18 cellular contexts compared by ENCODE assay signal in the genomic region with DNA sequence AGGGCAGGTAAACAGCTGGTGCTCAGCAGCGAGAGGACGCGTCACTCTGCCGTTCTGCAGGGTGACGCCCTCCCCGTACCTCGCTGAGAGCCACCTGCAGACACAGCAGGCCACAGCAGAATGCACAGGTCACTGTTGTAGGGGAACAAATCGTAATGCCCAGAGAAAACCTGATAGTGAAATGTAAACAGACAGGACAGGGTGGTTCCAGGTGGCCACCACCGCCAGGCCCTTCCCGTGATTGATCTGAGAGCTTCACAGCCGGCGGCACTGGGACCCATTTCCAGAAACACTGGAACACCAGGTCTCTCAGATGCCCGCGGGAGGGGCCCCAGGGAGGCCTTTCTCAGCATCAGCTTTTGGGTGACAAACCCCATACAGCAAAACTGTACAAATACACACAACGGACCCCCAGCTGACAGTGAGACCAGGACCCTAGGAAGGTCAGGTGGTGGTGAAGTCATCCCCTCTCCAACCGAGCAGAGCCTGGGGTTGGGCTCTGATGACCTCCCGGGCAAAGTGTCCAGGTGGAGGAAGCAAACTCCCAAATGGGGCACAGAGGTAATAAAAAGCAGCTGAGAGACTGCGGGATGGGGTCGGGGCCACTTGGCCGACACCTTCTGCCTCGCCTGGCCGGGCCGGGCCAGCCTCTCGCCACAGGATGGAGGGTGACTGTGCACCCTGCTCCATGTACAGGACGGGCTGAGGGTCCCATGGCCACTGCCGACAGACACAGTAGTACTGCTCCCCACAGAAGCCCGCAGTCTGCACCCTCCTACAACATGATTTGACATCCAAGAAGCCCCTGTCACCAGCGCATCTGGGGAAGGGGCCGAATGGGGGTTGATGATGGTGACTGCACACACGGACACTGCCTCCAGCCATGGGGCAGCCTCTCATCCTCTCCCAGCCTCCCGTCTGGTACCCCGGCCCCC. TPM values are rescaled to one million over a fixed set of nuclear protein-coding genes. Genes with fewer than 3 reads are reported as not detected.
DNase-seq lines count a peak whose midpoint lies in the region; ATAC-seq and TF ChIP-seq lines count a peak whose summit lies in the region.
"Had no signal": no experiment of that assay in that cellular context is flagged by ENCODE, and none has a peak within 500 bp of the region (broad histone marks: within the 10 kb centered on the region; RNA-seq: fewer than 3 reads in every experiment).

No MANE protein-coding gene starts in this region.

- H3K27ac ChIP-seq in C4-2B (peak overlapping the region; percentile 97), Panc1 (ENCODE audit: low read length) (no peak overlapping the region), lower lobe of right lung (no peak overlapping the region), uterus (no peak overlapping the region)

- intact Hi-C loops in Panc1 (cut with micrococcal nuclease; ENCODE audit: unreplicated experiment) = no loop called here
- intact Hi-C loops in lower lobe of right lung (cut with DNase I) = no loop called here
- intact Hi-C loops in uterus (cut with DNase I; ENCODE audit: low total_unique reads) = no loop called here

- H3K4me3 ChIP-seq in Panc1 (ENCODE audit: low read depth in 2 of 2, low read length in 2 of 2) (no peak overlapping the region), lower lobe of right lung (no peak overlapping the region), uterus (no peak overlapping the region)

- TSS peak; percentile 91 for BruUV-seq in Panc1 (replicated peaks; lab: Mats Ljungman, UMichigan)

- ATAC-seq in GM18505 (IDR thresholded peaks at IDR 0.05; ENCODE audit: unreplicated experiment) (no peak), Panc1 (no peak), lower lobe of right lung (no peak), GM21526 (IDR thresholded peaks at IDR 0.05; ENCODE audit: low FRiP score, unreplicated experiment) (no peak), GM18520 (IDR thresholded peaks at IDR 0.05; ENCODE audit: unreplicated experiment) (no peak), HG02970 (IDR thresholded peaks at IDR 0.05; ENCODE audit: low FRiP score, unreplicated experiment) (no peak)

- H3K4me1 ChIP-seq in Panc1 (ENCODE audit: control insufficient read depth, insufficient read depth, low read length) (no peaks in the 10 kb centered on the region), lower lobe of right lung (no peaks in the 10 kb centered on the region), uterus (no peaks in the 10 kb centered on the region)
- H3K4me1 ChIP-seq: BE2C had no signal

- POLR2A ChIA-PET in Panc1 (lab: Charles Lee) = no interaction called here

- CTCF ChIA-PET in Panc1 (lab: Charles Lee) = no interaction called here

- H3K27me3 ChIP-seq in Panc1 (ENCODE audit: control insufficient read depth, insufficient read depth, low read length) (no peaks in the 10 kb centered on the region), lower lobe of right lung (ENCODE audit: low read depth) (no peaks in the 10 kb centered on the region), uterus (no peaks in the 10 kb centered on the region)
- H3K27me3 ChIP-seq: BE2C had no signal

- no peaks in the 10 kb centered on the region for H3K9me3 ChIP-seq in Panc1 (ENCODE audit: control insufficient read depth, insufficient read depth, low read depth, low read length)
- no peaks in the 10 kb centered on the region for H3K9me3 ChIP-seq in lower lobe of right lung
- no peaks in the 10 kb centered on the region for H3K9me3 ChIP-seq in uterus
- H3K9me3 ChIP-seq: BE2C had no signal

- DNase-seq in Panc1 (ENCODE audit: low read depth, low spot score) (no peak), lower lobe of right lung (peak; percentile 32), uterus (no peak)
- DNase-seq: activated CD4-positive, alpha-beta T cell treated with anti-CD3 and anti-CD28 coated beads, Interleukin-2, amount 10 ng/mL, durations not matched to agents 7 days and 5 days; activated T-cell treated with anti-CD3 and anti-CD28 coated beads, Interleukin-2, amount 50 U/mL, for 48 hours; BE2C; cerebellar nuclear complex; foreskin fibroblast; KBM-7; NCI-H1694; NCI-H82; occipital lobe; SIG-M5 had no signal

- H3K36me3 ChIP-seq in Panc1 (ENCODE audit: control insufficient read depth, insufficient read depth, low read length) = no peaks in the 10 kb centered on the region
- peaks cover 34% of the 10 kb centered on the region for H3K36me3 ChIP-seq in lower lobe of right lung
- no peaks in the 10 kb centered on the region for H3K36me3 ChIP-seq in uterus
- H3K36me3 ChIP-seq: BE2C had no signal

- in situ Hi-C loops in Panc1 (cut with HindIII; ENCODE audit: low pct_unique_long_range_greater_than_20kb, low sequenced_read_pairs) = no loop called here

- TF ChIP-seq CTCF in C4-2B (conservative IDR thresholded peaks at IDR 0.05) (no peak), Panc1 (IDR thresholded peaks at IDR 0.05) (no peak), lower lobe of right lung (IDR thresholded peaks at IDR 0.05) (no peak), uterus (IDR thresholded peaks at IDR 0.05) (no peak)

- TF ChIP-seq POLR2A in GM18505 (IDR thresholded peaks at IDR 0.05; ENCODE audit: borderline replicate concordance, extremely low read depth, insufficient read depth, insufficient read length) (peak; percentile 11), uterus (IDR thresholded peaks at IDR 0.05) (no peak)

RNA-seq across cellular contexts. Expression of a gene that starts 4.6 kb away (rescaled TPM):
- 0.26 TPM for total RNA-seq in Panc1 (2021; ENCODE audit: unreplicated experiment)
- 1.5 TPM for polyA plus RNA-seq in Panc1 (2012; ENCODE audit: insufficient read length)
- total RNA-seq in lower lobe of right lung = 1.2 TPM
- 1 to 10 TPM in 1 of 4 donors, under 1 TPM in 1, not detected in 2; 0.41 to 1.6 TPM for total RNA-seq in uterus
- total RNA-seq: activated CD4-positive, alpha-beta T cell treated with anti-CD3 and anti-CD28 coated beads, Interleukin-2, amount 10 ng/mL, durations not matched to agents 7 days and 5 days had no signal

RNA-seq across cellular contexts. Expression of a gene that starts 36.2 kb away (rescaled TPM):
- total RNA-seq in Panc1 (2021; ENCODE audit: unreplicated experiment) = 21.0 TPM
- polyA plus RNA-seq in Panc1 (2012; ENCODE audit: insufficient read length) = 28.9 TPM
- 50.1 TPM for total RNA-seq in lower lobe of right lung
- total RNA-seq in uterus = 10 to 100 TPM in 2 of 4 donors, 1 to 10 TPM in 2; 3.1 to 52.6 (median 16.7) TPM
